In genomic region chr5:88145603-88146467, GRCh38 we compare ENCODE assay signal across 10 cellular contexts.
DNase-seq lines count a peak whose midpoint lies in the region; ATAC-seq and TF ChIP-seq lines count a peak whose summit lies in the region.
"Had no signal": no experiment of that assay in that cellular context is flagged by ENCODE, and none has a peak within 500 bp of the region (broad histone marks: within the 10 kb centered on the region; RNA-seq: fewer than 3 reads in every experiment).

No MANE protein-coding gene starts in this region.

- no peak overlapping the region for H3K27ac ChIP-seq in left ventricle myocardium inferior (replicated peaks)
- H3K27ac ChIP-seq in upper lobe of left lung: peak overlapping the region; percentile 53 to 78 (median 73)
- H3K27ac ChIP-seq: right lobe of liver had no signal

- H3K36me3 ChIP-seq in left ventricle myocardium inferior (no peaks in the 10 kb centered on the region), upper lobe of left lung (no peaks in the 10 kb centered on the region)
- H3K36me3 ChIP-seq: right lobe of liver had no signal

- peaks cover 68% of the 10 kb centered on the region for H3K27me3 ChIP-seq in left ventricle myocardium inferior (ENCODE audit: low read depth)
- peaks cover 0 to 5% (median 0%) of the 10 kb centered on the region in 4 donors for H3K27me3 ChIP-seq in upper lobe of left lung
- H3K27me3 ChIP-seq: right lobe of liver had no signal

- peak in 1 of 4 donors; percentile 22 for TF ChIP-seq POLR2A in upper lobe of left lung (IDR thresholded peaks at IDR 0.05)

- H3K4me3 ChIP-seq in left ventricle myocardium inferior (peak overlapping the region; percentile 39), upper lobe of left lung (peak overlapping the region in 3 of 4 donors; percentile 11 to 38 (median 20))

- H3K9me3 ChIP-seq in left ventricle myocardium inferior (replicated peaks): peaks cover 12% of the 10 kb centered on the region
- peaks cover 0 to 3% (median 1%) of the 10 kb centered on the region in 4 donors for H3K9me3 ChIP-seq in upper lobe of left lung
- H3K9me3 ChIP-seq: right lobe of liver had no signal

- 9 to 18% methylated on average over 23 to 26 of the region's 26 CpGs for WGBS in upper lobe of left lung, 2 donors

- ATAC-seq in left cardiac atrium (no peak), upper lobe of left lung (ENCODE audit: low FRiP score in 2 of 2) (peak in 1 of 2 donors; percentile 77), esophagus mucosa (no peak)
- ATAC-seq: right lobe of liver had no signal

- peak in 3 of 4 donors; percentile 12 to 71 (median 21) for TF ChIP-seq EP300 in upper lobe of left lung (IDR thresholded peaks at IDR 0.05)

- H3K4me1 ChIP-seq in left ventricle myocardium inferior (peaks cover 42% of the 10 kb centered on the region), upper lobe of left lung (peaks cover 16 to 50% (median 27%) of the 10 kb centered on the region in 4 donors)

- DNase-seq in left ventricle myocardium inferior (no peak), left cardiac atrium (no peak), cerebellar cortex (ENCODE audit: low spot score) (peak; percentile 61), medulla oblongata (ENCODE audit: extremely low spot score) (peak; percentile 64), upper lobe of left lung (peak in 1 of 2 donors; percentile 86), HCEC 1CT (no peak), AG08396 (ENCODE audit: low spot score) (no peak)
- DNase-seq: COR-L47 had no signal

- TF ChIP-seq CTCF in left ventricle myocardium inferior (IDR thresholded peaks at IDR 0.05; ENCODE audit: borderline replicate concordance) (no peak), upper lobe of left lung (IDR thresholded peaks at IDR 0.05) (no peak)

- intact Hi-C loops in left ventricle myocardium inferior (cut with micrococcal nuclease) (loop anchor here (10.0 kb wide), 1 partner anchor 539 kb away; no protein-coding TSS in a partner anchor), left cardiac atrium (cut with DNase I) (loop anchor here in 1 of 2 donors (10.0 kb wide), 1 partner anchor 529 kb away; no protein-coding TSS in a partner anchor)

Comparison
In these comparisons a context has a peak if more than half of its experiments do, and no peak if none do; other contexts are left out.
1. DNase-seq: peak in cerebellar cortex (single experiment) and medulla oblongata (single experiment); none in left ventricle myocardium inferior (single experiment), left cardiac atrium (single experiment), HCEC 1CT (single experiment) and AG08396 (single experiment).